In the genomic region with DNA sequence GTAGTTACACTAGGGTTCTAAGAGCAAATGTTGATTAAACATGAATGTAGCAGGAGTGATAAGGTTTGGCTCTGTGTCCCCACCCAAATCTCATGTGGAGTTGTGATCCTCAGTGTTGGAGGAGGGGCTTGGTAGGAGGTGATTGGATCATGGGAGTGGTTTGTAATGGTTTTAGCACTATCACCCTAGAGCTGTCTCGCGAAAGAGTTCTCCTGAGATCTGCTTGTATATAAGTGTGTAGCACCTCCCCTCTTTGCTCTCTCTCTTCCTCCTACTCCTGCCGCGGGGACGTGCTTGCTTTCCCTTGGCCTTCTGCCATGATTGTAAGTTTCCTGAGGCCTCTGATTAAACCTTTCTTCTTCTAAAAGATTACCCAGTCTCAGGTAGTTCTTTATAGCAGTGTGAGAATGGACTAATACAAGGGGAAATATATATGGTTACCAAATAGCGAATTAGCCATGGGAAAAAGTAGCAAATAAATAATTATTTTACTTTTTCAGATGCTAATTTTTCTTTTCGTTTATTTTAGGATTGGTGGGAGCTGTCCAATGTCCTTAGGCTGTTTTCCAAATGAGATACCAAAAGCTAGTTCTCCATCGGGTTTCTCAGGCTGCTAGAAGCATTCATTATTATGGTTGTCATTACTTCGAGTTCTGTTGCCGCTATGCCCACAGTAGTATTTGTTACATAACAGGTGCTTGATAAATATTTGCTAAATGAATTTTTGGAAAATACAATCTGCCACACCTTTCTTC, we compare ENCODE assay signal across 2 cellular contexts.
A peak's percentile ranks its signal among the peaks of the same experiment; 100 is the strongest.
TF ChIP-seq lines count a peak whose summit lies in the region.

No MANE protein-coding gene starts in this region.

TF ChIP-seq in HCT116, 20 proteins besides CTCF, POLR2A, EP300 and RAD21:
- TF ChIP-seq REST (IDR thresholded peaks at IDR 0.05; ENCODE audit: low read depth) (peak; percentile 35), SRF (IDR thresholded peaks at IDR 0.05; ENCODE audit: low read depth) (no peak)
TF ChIP-seq in HCT116: peak in this region for 1.

TF ChIP-seq in GM12878, 131 proteins besides CTCF, POLR2A, EP300 and RAD21:
- TF ChIP-seq REST (IDR thresholded peaks at IDR 0.05; ENCODE audit: low read depth, low read length), result 0 out of 2 replicates have a peak, but pooled peaks have one; percentile 31
- TF ChIP-seq RELA (IDR thresholded peaks at IDR 0.05; ENCODE audit: borderline replicate concordance, partially characterized antibody), result no peak
- TF ChIP-seq ZBTB33 (IDR thresholded peaks at IDR 0.05), result 0 out of 2 replicates have a peak, but pooled peaks have one; percentile 17
